In genomic region chr10:72275351-72276012, GRCh38 we compare ENCODE assay signal across 8 cellular contexts. TPM values are rescaled to one million over a fixed set of nuclear protein-coding genes. Genes with fewer than 3 reads are reported as not detected.
DNase-seq lines count a peak whose midpoint lies in the region; ATAC-seq and TF ChIP-seq lines count a peak whose summit lies in the region.

No MANE protein-coding gene starts in this region.

- no peaks in the 10 kb centered on the region for H3K27me3 ChIP-seq in SJCRH30
- H3K27me3 ChIP-seq in neural progenitor cell: no peaks in the 10 kb centered on the region

- H3K4me1 ChIP-seq in SJCRH30 (peaks cover 20% of the 10 kb centered on the region), neural progenitor cell (peaks cover 28% of the 10 kb centered on the region)

- H3K27ac ChIP-seq in SJCRH30 (peak overlapping the region; percentile 78), neural progenitor cell (no peak overlapping the region)

- H3K4me3 ChIP-seq in SJCRH30 (peak overlapping the region; percentile 78), neural progenitor cell (peak overlapping the region; percentile 96)

- no peak for TF ChIP-seq CTCF in endothelial cell (IDR thresholded peaks at IDR 0.05; ENCODE audit: unreplicated experiment)
- TF ChIP-seq CTCF in neural progenitor cell (IDR thresholded peaks at IDR 0.05): no peak

- H3K36me3 Mint-ChIP-seq in endothelial cell (ENCODE audit: low read depth, unreplicated experiment): peaks cover 8% of the 10 kb centered on the region
- H3K36me3 Mint-ChIP-seq in neural progenitor cell: peaks cover 20% of the 10 kb centered on the region

- peaks cover 34% of the 10 kb centered on the region for H3K4me1 Mint-ChIP-seq in endothelial cell (ENCODE audit: unreplicated experiment)
- H3K4me1 Mint-ChIP-seq in neural progenitor cell: peaks cover 52% of the 10 kb centered on the region

- peak overlapping the region; percentile 92 for H3K4me3 Mint-ChIP-seq in endothelial cell (ENCODE audit: unreplicated experiment)
- H3K4me3 Mint-ChIP-seq in neural progenitor cell: peak overlapping the region; percentile 96

- no peak for ATAC-seq in HG03378 (IDR thresholded peaks at IDR 0.05; ENCODE audit: unreplicated experiment)

- peak overlapping the region; percentile 86 for H3K9ac ChIP-seq in neural progenitor cell

- H3K36me3 ChIP-seq in SJCRH30 (peaks cover 5% of the 10 kb centered on the region; the same call in 1 of the 2 replicates), neural progenitor cell (peaks cover 5% of the 10 kb centered on the region)

- peaks cover 28% of the 10 kb centered on the region for H3K79me2 ChIP-seq in neural progenitor cell (ENCODE audit: low read depth)

- H3K9me3 Mint-ChIP-seq in endothelial cell (ENCODE audit: unreplicated experiment) (no peaks in the 10 kb centered on the region), neural progenitor cell (peaks cover 2% of the 10 kb centered on the region)

- H3K9me3 ChIP-seq in SJCRH30 (replicated peaks): no peaks in the 10 kb centered on the region
- no peaks in the 10 kb centered on the region for H3K9me3 ChIP-seq in neural progenitor cell (ENCODE audit: low read depth)

- H3K27ac Mint-ChIP-seq in endothelial cell (ENCODE audit: unreplicated experiment) (no peak overlapping the region), neural progenitor cell (no peak overlapping the region)

- peak overlapping the region; percentile 96 for H3K4me2 ChIP-seq in neural progenitor cell

- peak; percentile 44 for DNase-seq in NK-92 treated with Interleukin-12 subunit alpha and Interleukin-12 subunit beta, amount 100 ng/mL, for 24 hours (lab: John Stamatoyannopoulos, UW)
- no peak for DNase-seq in NK-92 (lab: John Stamatoyannopoulos, UW; ENCODE audit: unreplicated experiment)
- peak; percentile 75 for DNase-seq in SJCRH30
- DNase-seq in endothelial cell (ENCODE audit: low spot score): no peak
- no peak for DNase-seq in neural progenitor cell (ENCODE audit: low spot score)
- no peak for DNase-seq in GM19238 (ENCODE audit: insufficient read length, low spot score)
- DNase-seq in HPDE6-E6E7 (ENCODE audit: extremely low spot score): no peak

- peaks cover 47% of the 10 kb centered on the region for H4K20me1 ChIP-seq in neural progenitor cell (ENCODE audit: low read depth)

- no peak overlapping the region for H2AFZ ChIP-seq in neural progenitor cell (replicated peaks)

- peaks cover 63% of the 10 kb centered on the region for H3F3A ChIP-seq in neural progenitor cell (ENCODE audit: low read depth)

- H3K27me3 Mint-ChIP-seq in endothelial cell (ENCODE audit: unreplicated experiment) (peaks cover 9% of the 10 kb centered on the region), neural progenitor cell (ENCODE audit: insufficient read depth, low read depth) (peaks cover 11% of the 10 kb centered on the region)

RNA-seq across cellular contexts. Expression of gene DDIT4, which starts 1.8 kb away (rescaled TPM):
- 84.5 and 94.2 TPM in 2 replicates for total RNA-seq in SJCRH30 (2014; rRNA removed; shearing (Covaris generic))
- total RNA-seq in endothelial cell (ENCODE audit: unreplicated experiment) (32.4 TPM), neural progenitor cell (ENCODE audit: low replicate concordance) (257 and 436 TPM in 2 replicates)

RNA-seq across cellular contexts. Expression of gene ASCC1, which starts 59.4 kb away (rescaled TPM):
- total RNA-seq in SJCRH30 (2014; rRNA removed; shearing (Covaris generic)): 30.0 and 34.9 TPM in 2 replicates
- total RNA-seq in endothelial cell (ENCODE audit: unreplicated experiment): 32.1 TPM
- total RNA-seq in neural progenitor cell (ENCODE audit: low replicate concordance): 41.8 and 49.5 TPM in 2 replicates

RNA-seq across cellular contexts. Expression of gene ANAPC16, which starts 59.7 kb away (rescaled TPM):
- total RNA-seq in SJCRH30 (2014; rRNA removed; shearing (Covaris generic)): 71.9 and 72.2 TPM in 2 replicates
- total RNA-seq in endothelial cell (ENCODE audit: unreplicated experiment) (56.7 TPM), neural progenitor cell (ENCODE audit: low replicate concordance) (130 and 217 TPM in 2 replicates)

Comparison
In these comparisons a context has a peak if more than half of its experiments do, and no peak if none do; other contexts are left out.
1. DNase-seq: peak in NK-92 treated with Interleukin-12 subunit alpha and Interleukin-12 subunit beta, amount 100 ng/mL, for 24 hours (single experiment) and SJCRH30 (2 of 2); none in NK-92 (single experiment), endothelial cell (single experiment), neural progenitor cell (single experiment), GM19238 (single experiment) and HPDE6-E6E7 (single experiment).